Comparison of ENCODE assay signal across 22 cellular contexts in genomic region chr18:48889981-48890735, GRCh38.
DNase-seq lines count a peak whose midpoint lies in the region; ATAC-seq, FAIRE-seq and TF ChIP-seq lines count a peak whose summit lies in the region.
"Had no signal": no experiment of that assay in that cellular context is flagged by ENCODE, and none has a peak within 500 bp of the region (broad histone marks: within the 10 kb centered on the region; RNA-seq: fewer than 3 reads in every experiment).

No MANE protein-coding gene starts in this region.

- no peak for TF ChIP-seq POLR2A in H1 (IDR thresholded peaks at IDR 0.05; ENCODE audit: control extremely low read depth in 1 of 2, low read depth in 2 of 2, low read length in 2 of 2)

- TF ChIP-seq CTCF in right atrium auricular region (IDR thresholded peaks at IDR 0.05), result no peak
- no peak for TF ChIP-seq CTCF in H1 (IDR thresholded peaks at IDR 0.05; ENCODE audit: control extremely low read depth in 1 of 3, insufficient read depth in 1 of 3, low read depth in 1 of 3, low read length in 3 of 3)

- 81% methylated on average over 13 of the region's 13 CpGs; no CpG with 5 or more reads in 1 of the 2 experiments for WGBS in H1 (ENCODE audit: extremely low coverage in 1 of 2, insufficient coverage in 1 of 2, insufficient read length in 1 of 2, insufficient replicate concordance in 2 of 2, low coverage in 1 of 2, low lambda C conversion rate in 2 of 2, missing lambda C conversion rate in 1 of 2), 2 experiments
- no CpG with 5 or more reads among the region's 13 CpGs for WGBS in trophoblast cell (ENCODE audit: extremely low coverage, insufficient coverage, insufficient read length)

- H4K20me1 ChIP-seq in H1 (replicated peaks in 1 of 2; ENCODE audit: control insufficient read depth in 1 of 2, insufficient read depth in 2 of 2, low read length in 2 of 2), result no peaks in the 10 kb centered on the region
- H4K20me1 ChIP-seq: BLaER1 had no signal

- no peaks in the 10 kb centered on the region for H3K79me1 ChIP-seq in H1 (ENCODE audit: low read depth, low read length)
- H3K79me1 ChIP-seq in trophoblast cell (ENCODE audit: low read length), result peaks cover 21% of the 10 kb centered on the region

- H3K23me2 ChIP-seq in H1 (ENCODE audit: low read depth, low read length), result 0 out of 2 replicates have a peak, but pooled peaks cover 2% of the 10 kb centered on the region

- no peak overlapping the region for H4K8ac ChIP-seq in H1 (ENCODE audit: extremely low read depth, insufficient read depth, low read length)
- H4K8ac ChIP-seq in trophoblast cell (ENCODE audit: low read depth, low read length), result no peak overlapping the region

- H3K14ac ChIP-seq in H1 (ENCODE audit: insufficient read length) (no peak overlapping the region), trophoblast cell (ENCODE audit: low read length) (peak overlapping the region; percentile 1)

- H2BK5ac ChIP-seq in H1 (ENCODE audit: low read depth, low read length) (no peak overlapping the region), trophoblast cell (ENCODE audit: low read depth, low read length, poor library complexity) (no peak overlapping the region)

- H3K23ac ChIP-seq in H1 (ENCODE audit: insufficient read length), result no peak overlapping the region
- H3K23ac ChIP-seq in trophoblast cell (ENCODE audit: low read length), result no peak overlapping the region

- POLR2A ChIA-PET in H1 (lab: Charles Lee; ENCODE audit: partially characterized antibody), result interaction anchor here (0.7 to 1.0 kb wide), 2 partner anchors 34 to 100 kb away, joined by 3 read pairs; no protein-coding TSS in a partner anchor

- no peaks in the 10 kb centered on the region for H3K36me3 ChIP-seq in right atrium auricular region
- no peaks in the 10 kb centered on the region for H3K36me3 ChIP-seq in H1 (ENCODE audit: control insufficient read depth in 2 of 4, insufficient read depth in 4 of 4, low read length in 3 of 4)
- H3K36me3 ChIP-seq in trophoblast cell (ENCODE audit: control insufficient read depth in 1 of 2, insufficient read depth in 2 of 2, low read length in 2 of 2), result no peaks in the 10 kb centered on the region
- H3K36me3 ChIP-seq: BLaER1, ovary, uterus had no signal

- no peak for TF ChIP-seq EP300 in H1 (IDR thresholded peaks at IDR 0.05; ENCODE audit: borderline replicate concordance in 1 of 2, low read depth in 2 of 2, low read length in 2 of 2)

- H2BK12ac ChIP-seq in H1 (ENCODE audit: low read depth, low read length) (no peak overlapping the region), trophoblast cell (ENCODE audit: low read length) (peak overlapping the region; percentile 41)

- intact Hi-C loops in cardiac septum (cut with DNase I), result no loop called here

- no peak overlapping the region for H3K56ac ChIP-seq in H1 (replicated peaks; ENCODE audit: insufficient read length, low read depth, low read length)

- H2AK5ac ChIP-seq in H1 (ENCODE audit: low read depth, low read length) (no peak overlapping the region), trophoblast cell (ENCODE audit: low read length) (peak overlapping the region; percentile 21)

- TF ChIP-seq RAD21 in H1 (IDR thresholded peaks at IDR 0.05 in 1 of 2, conservative IDR thresholded peaks at IDR 0.05 in 1 of 2; ENCODE audit: low read depth in 2 of 2, low read length in 2 of 2), result no peak

- H3K4me1 ChIP-seq in right atrium auricular region, result peaks cover 0 to 30% of the 10 kb centered on the region in 2 donors
- peaks cover 0 to 26% (median 15%) of the 10 kb centered on the region in 4 experiments; a peak in 6 of 7 replicates for H3K4me1 ChIP-seq in H1 (replicated peaks in 1 of 4; ENCODE audit: control insufficient read depth in 3 of 4, insufficient read depth in 4 of 4, low read length in 3 of 4)
- H3K4me1 ChIP-seq in trophoblast cell (ENCODE audit: control insufficient read depth in 1 of 2, insufficient read depth in 2 of 2, low read length in 2 of 2), result peaks cover 15 to 24% of the 10 kb centered on the region in 2 experiments

- H2AFZ ChIP-seq in H1 (ENCODE audit: low read length), result no peak overlapping the region
- H2AFZ ChIP-seq in trophoblast cell (ENCODE audit: insufficient read depth, low read length, poor library complexity), result no peak overlapping the region

- no peak overlapping the region for H4K91ac ChIP-seq in H1 (replicated peaks; ENCODE audit: insufficient read length, low read length)
- peak overlapping the region; percentile 52 for H4K91ac ChIP-seq in trophoblast cell (ENCODE audit: low read depth, low read length)

- H3K4me3 ChIP-seq in right atrium auricular region (no peak overlapping the region), H1 (ENCODE audit: extremely low read depth in 1 of 4, insufficient read depth in 2 of 4, low read depth in 3 of 4, low read length in 4 of 4) (no peak overlapping the region), trophoblast cell (ENCODE audit: low read depth, low read length) (no peak overlapping the region)
- H3K4me3 ChIP-seq: BLaER1, ovary, uterus had no signal

- H3K4me2 ChIP-seq in H1 (ENCODE audit: insufficient read depth in 1 of 2, low read depth in 2 of 2, low read length in 2 of 2) (peak overlapping the region in 1 of 2 experiments; percentile 32; a peak in 1 of 4 replicates), trophoblast cell (ENCODE audit: low read length) (no peak overlapping the region)

- H4K5ac ChIP-seq in H1 (ENCODE audit: insufficient read length, low read depth, low read length), result no peak overlapping the region

- H3K79me2 ChIP-seq in H1 (ENCODE audit: control insufficient read depth in 1 of 2, insufficient read depth in 2 of 2, low read length in 2 of 2) (no peaks in the 10 kb centered on the region), trophoblast cell (ENCODE audit: control insufficient read depth, insufficient read depth, low read length, poor library complexity) (peaks cover 1% of the 10 kb centered on the region)

- FAIRE-seq in H1 (lab: Jason Lieb, UNC), result no peak
- FAIRE-seq: islet of Langerhans had no signal

- no peak for ATAC-seq in GM19452 (IDR thresholded peaks at IDR 0.05; ENCODE audit: unreplicated experiment)
- ATAC-seq: HCT116; stimulated activated naive CD8-positive, alpha-beta T cell treated with anti-CD3 and anti-CD28 coated beads, Interleukin-15, amount 100 ng/mL, for 72 hours had no signal

- no peaks in the 10 kb centered on the region for H3K9me3 ChIP-seq in right atrium auricular region
- no peaks in the 10 kb centered on the region for H3K9me3 ChIP-seq in H1 (ENCODE audit: insufficient read depth in 2 of 2, low read depth in 1 of 2, low read length in 1 of 2)
- peaks cover 3% of the 10 kb centered on the region for H3K9me3 ChIP-seq in trophoblast cell (ENCODE audit: insufficient read depth, low read depth, low read length)
- H3K9me3 ChIP-seq: BLaER1, ovary, uterus had no signal

- H3K4ac ChIP-seq in H1 (replicated peaks; ENCODE audit: insufficient read length, low read depth, low read length) (no peak overlapping the region), trophoblast cell (ENCODE audit: low read depth, low read length) (no peak overlapping the region)

- CTCF ChIA-PET in H1 (lab: Charles Lee; ENCODE audit: partially characterized antibody), result interaction anchor here (0.7 to 1.5 kb wide), 5 partner anchors 29 to 214 kb away, joined by 3 to 5 read pairs (median 3); no protein-coding TSS in a partner anchor

- no peaks in the 10 kb centered on the region for H3K27me3 ChIP-seq in right atrium auricular region
- H3K27me3 ChIP-seq in H1 (replicated peaks in 1 of 4; ENCODE audit: control insufficient read depth in 3 of 4, extremely low read depth in 1 of 4, insufficient read depth in 3 of 4, low read length in 3 of 4), result no peaks in the 10 kb centered on the region
- no peaks in the 10 kb centered on the region for H3K27me3 ChIP-seq in trophoblast cell (ENCODE audit: insufficient read depth, low read length)
- H3K27me3 ChIP-seq: BLaER1, ovary, uterus had no signal

- H3K9ac ChIP-seq in H1 (replicated peaks in 1 of 4; ENCODE audit: extremely low read depth in 1 of 4, low read depth in 3 of 4, low read length in 3 of 4) (no peak overlapping the region), trophoblast cell (ENCODE audit: low read length) (no peak overlapping the region)
- H3K9ac ChIP-seq: BLaER1 had no signal

- peak overlapping the region; percentile 86; the same call in 1 of the 2 replicates for H2BK20ac ChIP-seq in H1 (ENCODE audit: low read length)

- H2BK120ac ChIP-seq in H1 (replicated peaks; ENCODE audit: low read depth, low read length) (no peak overlapping the region), trophoblast cell (ENCODE audit: insufficient read depth, low read length, poor library complexity) (peak overlapping the region; percentile 6)

- 0 out of 2 replicates have a peak overlapping the region, but pooled peaks have one; percentile 81 for H2BK15ac ChIP-seq in H1 (ENCODE audit: low read length)

- DNase-seq in cardiac septum (ENCODE audit: low spot score) (peak; percentile 54), right atrium auricular region (ENCODE audit: low spot score) (no peak), H1 (ENCODE audit: low read depth in 1 of 2, low spot score in 2 of 2) (no peak), trophoblast cell (no peak), NCI-H82 treated with DMSO at 0.1 percent for 48 hours (lab: John Stamatoyannopoulos, UW; ENCODE audit: unreplicated experiment) (no peak), occipital lobe (lab: John Stamatoyannopoulos, UW) (no peak), HK-2 (ENCODE audit: unreplicated experiment) (no peak)
- DNase-seq: activated CD4-positive, alpha-beta T cell treated with anti-CD3 and anti-CD28 coated beads, Interleukin-2, amount 50 U/mL, for 48 hours; activated naive CD4-positive, alpha-beta T cell treated with Interleukin-2 at 50 U/mL for 16 hours; activated T-cell treated with anti-CD3 and anti-CD28 coated beads for 4 hours; erythroblast; foreskin melanocyte; NCI-H2107; NCI-H510A treated with DMSO at 0.1 percent for 48 hours; stimulated activated CD4-positive, alpha-beta T cell treated with anti-CD3 and anti-CD28 coated beads, Interleukin-2, amount 100 ng/mL, for 24 hours; stimulated activated naive CD8-positive, alpha-beta T cell treated with anti-CD3 and anti-CD28 coated beads, Interleukin-15, amount 100 ng/mL, for 72 hours had no signal

- H3K27ac ChIP-seq in right atrium auricular region (no peak overlapping the region), H1 (ENCODE audit: low read depth, low read length) (no peak overlapping the region), trophoblast cell (ENCODE audit: low read depth, low read length) (no peak overlapping the region)

- no peak overlapping the region for H4K12ac ChIP-seq in trophoblast cell (ENCODE audit: low read depth, low read length)

- H3K18ac ChIP-seq in H1 (ENCODE audit: extremely low read depth, low read length) (peak overlapping the region; percentile 71; the same call in 1 of the 2 replicates), trophoblast cell (ENCODE audit: low read length) (peak overlapping the region; percentile 16)

TF ChIP-seq in H1, 55 proteins besides CTCF, POLR2A, EP300 and RAD21:
- TF ChIP-seq JUN (IDR thresholded peaks at IDR 0.05; ENCODE audit: low read depth, low read length), result no peak
- no peak for TF ChIP-seq BCL11A (IDR thresholded peaks at IDR 0.05; ENCODE audit: low read depth in 2 of 2, low read length in 2 of 2)
